Comparison of ENCODE assay signal across 1 cellular context in the genomic region with DNA sequence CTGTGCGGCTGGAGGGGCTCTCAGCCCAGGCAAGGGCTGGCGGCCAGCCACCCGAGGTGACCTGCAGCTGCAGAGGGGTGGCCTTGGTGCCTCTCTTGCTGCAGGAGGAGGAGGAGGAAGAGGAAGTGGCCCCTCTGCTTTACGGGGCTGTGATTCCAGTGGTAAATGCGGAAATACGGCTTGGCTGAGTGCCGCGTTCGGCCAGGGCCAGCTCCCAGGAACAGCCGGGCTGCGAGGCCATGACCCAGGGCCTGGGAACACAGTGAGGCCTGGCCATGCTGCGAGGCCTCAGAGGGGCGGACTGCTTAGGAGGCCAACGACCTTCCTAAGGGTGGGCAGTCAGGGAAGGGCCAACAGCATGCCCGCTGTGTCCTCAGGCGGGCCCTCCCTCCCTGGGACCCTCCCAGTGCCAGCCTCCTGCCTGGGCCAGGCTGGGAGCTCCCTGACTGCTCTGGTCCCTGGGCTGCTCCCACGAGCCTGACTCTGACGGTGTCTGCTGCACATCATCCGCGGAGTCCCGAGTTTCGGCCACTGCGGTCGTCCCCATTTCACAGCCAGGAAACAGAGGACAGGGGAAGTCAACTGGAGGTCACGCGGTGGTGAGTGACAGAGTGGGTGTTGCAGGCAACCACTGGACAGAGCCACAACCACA.
TF ChIP-seq lines count a peak whose summit lies in the region.

No MANE protein-coding gene starts in this region.

TF ChIP-seq in HepG2, 621 proteins besides CTCF, POLR2A, EP300 and RAD21 (continued from another document and continues in another):
- TF ChIP-seq ZNF687 (CRISPR knock-in tag; IDR thresholded peaks at IDR 0.05) (peak; percentile 92), MXD4 (CRISPR knock-in tag; IDR thresholded peaks at IDR 0.05) (no peak), GATA4 (IDR thresholded peaks at IDR 0.05; ENCODE audit: borderline replicate concordance, low read depth) (no peak), HHEX (CRISPR knock-in tag; IDR thresholded peaks at IDR 0.05) (no peak), PBX2 (CRISPR knock-in tag; IDR thresholded peaks at IDR 0.05) (no peak), ZFYVE20 (CRISPR knock-in tag; IDR thresholded peaks at IDR 0.05; ENCODE audit: borderline replicate concordance, low read depth) (no peak), ZC3H13 (CRISPR knock-in tag; IDR thresholded peaks at IDR 0.05) (no peak), SP2 (CRISPR knock-in tag; IDR thresholded peaks at IDR 0.05) (no peak), TEAD3 (CRISPR knock-in tag; optimal IDR thresholded peaks at IDR 0.05; ENCODE audit: borderline replicate concordance) (no peak), SP4 (CRISPR knock-in tag; IDR thresholded peaks at IDR 0.05) (no peak), BATF2 (CRISPR knock-in tag; IDR thresholded peaks at IDR 0.05) (no peak), PAWR (CRISPR knock-in tag; IDR thresholded peaks at IDR 0.05; ENCODE audit: borderline replicate concordance) (no peak), YEATS4 (CRISPR knock-in tag; IDR thresholded peaks at IDR 0.05; ENCODE audit: borderline replicate concordance) (no peak), MEF2D (CRISPR knock-in tag; IDR thresholded peaks at IDR 0.05) (no peak), RFX3 (CRISPR knock-in tag; IDR thresholded peaks at IDR 0.05) (no peak), ZNF121 (CRISPR knock-in tag; IDR thresholded peaks at IDR 0.05) (no peak), SALL2 (CRISPR knock-in tag; IDR thresholded peaks at IDR 0.05) (no peak), ZNF333 (CRISPR knock-in tag; IDR thresholded peaks at IDR 0.05; ENCODE audit: borderline replicate concordance) (no peak), ZNF891 (CRISPR knock-in tag; IDR thresholded peaks at IDR 0.05) (0 out of 2 replicates have a peak, but pooled peaks have one; percentile 22), ADNP (CRISPR knock-in tag; IDR thresholded peaks at IDR 0.05) (no peak), ZNF569 (CRISPR knock-in tag; IDR thresholded peaks at IDR 0.05; ENCODE audit: borderline replicate concordance) (no peak), NONO (IDR thresholded peaks at IDR 0.05) (no peak), NONO (CRISPR knock-in tag; conservative IDR thresholded peaks at IDR 0.05) (no peak), ZNF570 (CRISPR knock-in tag; IDR thresholded peaks at IDR 0.05; ENCODE audit: borderline replicate concordance) (no peak), ZNF605 (CRISPR knock-in tag; IDR thresholded peaks at IDR 0.05) (no peak), NFE2 (CRISPR knock-in tag; IDR thresholded peaks at IDR 0.05) (no peak), ETV6 (CRISPR knock-in tag; conservative IDR thresholded peaks at IDR 0.05) (no peak), NKX3-1 (CRISPR knock-in tag; IDR thresholded peaks at IDR 0.05) (no peak), ZNF614 (CRISPR knock-in tag; IDR thresholded peaks at IDR 0.05; ENCODE audit: borderline replicate concordance) (no peak), ZFAT (CRISPR knock-in tag; conservative IDR thresholded peaks at IDR 0.05) (no peak), ZFY (CRISPR knock-in tag; IDR thresholded peaks at IDR 0.05) (peak; percentile 84)
- TF ChIP-seq, protein P1, sequence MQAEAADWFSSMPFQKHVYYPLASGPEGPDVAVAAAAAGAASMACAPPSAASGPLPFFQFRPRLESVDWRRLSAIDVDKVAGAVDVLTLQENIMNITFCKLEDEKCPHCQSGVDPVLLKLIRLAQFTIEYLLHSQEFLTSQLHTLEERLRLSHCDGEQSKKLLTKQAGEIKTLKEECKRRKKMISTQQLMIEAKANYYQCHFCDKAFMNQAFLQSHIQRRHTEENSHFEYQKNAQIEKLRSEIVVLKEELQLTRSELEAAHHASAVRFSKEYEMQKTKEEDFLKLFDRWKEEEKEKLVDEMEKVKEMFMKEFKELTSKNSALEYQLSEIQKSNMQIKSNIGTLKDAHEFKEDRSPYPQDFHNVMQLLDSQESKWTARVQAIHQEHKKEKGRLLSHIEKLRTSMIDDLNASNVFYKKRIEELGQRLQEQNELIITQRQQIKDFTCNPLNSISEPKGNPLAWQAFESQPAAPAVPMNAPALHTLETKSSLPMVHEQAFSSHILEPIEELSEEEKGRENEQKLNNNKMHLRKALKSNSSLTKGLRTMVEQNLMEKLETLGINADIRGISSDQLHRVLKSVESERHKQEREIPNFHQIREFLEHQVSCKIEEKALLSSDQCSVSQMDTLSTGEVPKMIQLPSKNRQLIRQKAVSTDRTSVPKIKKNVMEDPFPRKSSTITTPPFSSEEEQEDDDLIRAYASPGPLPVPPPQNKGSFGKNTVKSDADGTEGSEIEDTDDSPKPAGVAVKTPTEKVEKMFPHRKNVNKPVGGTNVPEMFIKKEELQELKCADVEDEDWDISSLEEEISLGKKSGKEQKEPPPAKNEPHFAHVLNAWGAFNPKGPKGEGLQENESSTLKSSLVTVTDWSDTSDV (CRISPR knock-in tag; IDR thresholded peaks at IDR 0.05), result no peak
- TF ChIP-seq, protein P2, sequence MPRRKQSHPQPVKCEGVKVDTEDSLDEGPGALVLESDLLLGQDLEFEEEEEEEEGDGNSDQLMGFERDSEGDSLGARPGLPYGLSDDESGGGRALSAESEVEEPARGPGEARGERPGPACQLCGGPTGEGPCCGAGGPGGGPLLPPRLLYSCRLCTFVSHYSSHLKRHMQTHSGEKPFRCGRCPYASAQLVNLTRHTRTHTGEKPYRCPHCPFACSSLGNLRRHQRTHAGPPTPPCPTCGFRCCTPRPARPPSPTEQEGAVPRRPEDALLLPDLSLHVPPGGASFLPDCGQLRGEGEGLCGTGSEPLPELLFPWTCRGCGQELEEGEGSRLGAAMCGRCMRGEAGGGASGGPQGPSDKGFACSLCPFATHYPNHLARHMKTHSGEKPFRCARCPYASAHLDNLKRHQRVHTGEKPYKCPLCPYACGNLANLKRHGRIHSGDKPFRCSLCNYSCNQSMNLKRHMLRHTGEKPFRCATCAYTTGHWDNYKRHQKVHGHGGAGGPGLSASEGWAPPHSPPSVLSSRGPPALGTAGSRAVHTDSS (CRISPR knock-in tag; conservative IDR thresholded peaks at IDR 0.05), result no peak
- TF ChIP-seq, protein P3, sequence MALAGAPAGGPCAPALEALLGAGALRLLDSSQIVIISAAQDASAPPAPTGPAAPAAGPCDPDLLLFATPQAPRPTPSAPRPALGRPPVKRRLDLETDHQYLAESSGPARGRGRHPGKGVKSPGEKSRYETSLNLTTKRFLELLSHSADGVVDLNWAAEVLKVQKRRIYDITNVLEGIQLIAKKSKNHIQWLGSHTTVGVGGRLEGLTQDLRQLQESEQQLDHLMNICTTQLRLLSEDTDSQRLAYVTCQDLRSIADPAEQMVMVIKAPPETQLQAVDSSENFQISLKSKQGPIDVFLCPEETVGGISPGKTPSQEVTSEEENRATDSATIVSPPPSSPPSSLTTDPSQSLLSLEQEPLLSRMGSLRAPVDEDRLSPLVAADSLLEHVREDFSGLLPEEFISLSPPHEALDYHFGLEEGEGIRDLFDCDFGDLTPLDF (CRISPR knock-in tag; IDR thresholded peaks at IDR 0.05), result no peak
- TF ChIP-seq, protein P4, sequence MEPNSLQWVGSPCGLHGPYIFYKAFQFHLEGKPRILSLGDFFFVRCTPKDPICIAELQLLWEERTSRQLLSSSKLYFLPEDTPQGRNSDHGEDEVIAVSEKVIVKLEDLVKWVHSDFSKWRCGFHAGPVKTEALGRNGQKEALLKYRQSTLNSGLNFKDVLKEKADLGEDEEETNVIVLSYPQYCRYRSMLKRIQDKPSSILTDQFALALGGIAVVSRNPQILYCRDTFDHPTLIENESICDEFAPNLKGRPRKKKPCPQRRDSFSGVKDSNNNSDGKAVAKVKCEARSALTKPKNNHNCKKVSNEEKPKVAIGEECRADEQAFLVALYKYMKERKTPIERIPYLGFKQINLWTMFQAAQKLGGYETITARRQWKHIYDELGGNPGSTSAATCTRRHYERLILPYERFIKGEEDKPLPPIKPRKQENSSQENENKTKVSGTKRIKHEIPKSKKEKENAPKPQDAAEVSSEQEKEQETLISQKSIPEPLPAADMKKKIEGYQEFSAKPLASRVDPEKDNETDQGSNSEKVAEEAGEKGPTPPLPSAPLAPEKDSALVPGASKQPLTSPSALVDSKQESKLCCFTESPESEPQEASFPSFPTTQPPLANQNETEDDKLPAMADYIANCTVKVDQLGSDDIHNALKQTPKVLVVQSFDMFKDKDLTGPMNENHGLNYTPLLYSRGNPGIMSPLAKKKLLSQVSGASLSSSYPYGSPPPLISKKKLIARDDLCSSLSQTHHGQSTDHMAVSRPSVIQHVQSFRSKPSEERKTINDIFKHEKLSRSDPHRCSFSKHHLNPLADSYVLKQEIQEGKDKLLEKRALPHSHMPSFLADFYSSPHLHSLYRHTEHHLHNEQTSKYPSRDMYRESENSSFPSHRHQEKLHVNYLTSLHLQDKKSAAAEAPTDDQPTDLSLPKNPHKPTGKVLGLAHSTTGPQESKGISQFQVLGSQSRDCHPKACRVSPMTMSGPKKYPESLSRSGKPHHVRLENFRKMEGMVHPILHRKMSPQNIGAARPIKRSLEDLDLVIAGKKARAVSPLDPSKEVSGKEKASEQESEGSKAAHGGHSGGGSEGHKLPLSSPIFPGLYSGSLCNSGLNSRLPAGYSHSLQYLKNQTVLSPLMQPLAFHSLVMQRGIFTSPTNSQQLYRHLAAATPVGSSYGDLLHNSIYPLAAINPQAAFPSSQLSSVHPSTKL (CRISPR knock-in tag; IDR thresholded peaks at IDR 0.05), result no peak
- TF ChIP-seq, protein P5, sequence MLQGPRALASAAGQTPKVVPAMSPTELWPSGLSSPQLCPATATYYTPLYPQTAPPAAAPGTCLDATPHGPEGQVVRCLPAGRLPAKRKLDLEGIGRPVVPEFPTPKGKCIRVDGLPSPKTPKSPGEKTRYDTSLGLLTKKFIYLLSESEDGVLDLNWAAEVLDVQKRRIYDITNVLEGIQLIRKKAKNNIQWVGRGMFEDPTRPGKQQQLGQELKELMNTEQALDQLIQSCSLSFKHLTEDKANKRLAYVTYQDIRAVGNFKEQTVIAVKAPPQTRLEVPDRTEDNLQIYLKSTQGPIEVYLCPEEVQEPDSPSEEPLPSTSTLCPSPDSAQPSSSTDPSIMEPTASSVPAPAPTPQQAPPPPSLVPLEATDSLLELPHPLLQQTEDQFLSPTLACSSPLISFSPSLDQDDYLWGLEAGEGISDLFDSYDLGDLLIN (CRISPR knock-in tag; IDR thresholded peaks at IDR 0.05; ENCODE audit: borderline replicate concordance), result no peak
- TF ChIP-seq, protein P6, sequence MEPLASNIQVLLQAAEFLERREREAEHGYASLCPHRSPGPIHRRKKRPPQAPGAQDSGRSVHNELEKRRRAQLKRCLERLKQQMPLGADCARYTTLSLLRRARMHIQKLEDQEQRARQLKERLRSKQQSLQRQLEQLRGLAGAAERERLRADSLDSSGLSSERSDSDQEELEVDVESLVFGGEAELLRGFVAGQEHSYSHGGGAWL (CRISPR knock-in tag; IDR thresholded peaks at IDR 0.05), result no peak; the same call in 1 of the 2 replicates
- TF ChIP-seq, protein P7, sequence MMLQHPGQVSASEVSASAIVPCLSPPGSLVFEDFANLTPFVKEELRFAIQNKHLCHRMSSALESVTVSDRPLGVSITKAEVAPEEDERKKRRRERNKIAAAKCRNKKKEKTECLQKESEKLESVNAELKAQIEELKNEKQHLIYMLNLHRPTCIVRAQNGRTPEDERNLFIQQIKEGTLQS (CRISPR knock-in tag; IDR thresholded peaks at IDR 0.05), result no peak
